In genomic region chr7:44801890-44802289, GRCh38 we compare ENCODE assay signal across 1 cellular context.
TF ChIP-seq lines count a peak whose summit lies in the region.

No MANE protein-coding gene starts in this region.

TF ChIP-seq in WTC11, 78 proteins besides CTCF, POLR2A, EP300 and RAD21 (continued from another document):
- TF ChIP-seq ZMAT4 (CRISPR knock-in tag; IDR thresholded peaks at IDR 0.05): no peak
- no peak for TF ChIP-seq OVOL2 (CRISPR knock-in tag; IDR thresholded peaks at IDR 0.05; ENCODE audit: borderline replicate concordance)
- no peak for TF ChIP-seq E2F5 (CRISPR knock-in tag; IDR thresholded peaks at IDR 0.05)
- no peak for TF ChIP-seq IRF2 (CRISPR knock-in tag; IDR thresholded peaks at IDR 0.05; ENCODE audit: borderline replicate concordance, low read depth)
- no peak for TF ChIP-seq STAT6 (CRISPR knock-in tag; conservative IDR thresholded peaks at IDR 0.05; ENCODE audit: low read depth)
- no peak for TF ChIP-seq ZBTB43 (CRISPR knock-in tag; IDR thresholded peaks at IDR 0.05)
- no peak for TF ChIP-seq SMAD3 (CRISPR knock-in tag; IDR thresholded peaks at IDR 0.05; ENCODE audit: borderline replicate concordance)
- no peak for TF ChIP-seq E2F1 (CRISPR knock-in tag; IDR thresholded peaks at IDR 0.05)
- no peak for TF ChIP-seq FOXK1 (CRISPR knock-in tag; IDR thresholded peaks at IDR 0.05)
- TF ChIP-seq KAT7 (CRISPR knock-in tag; IDR thresholded peaks at IDR 0.05; ENCODE audit: borderline replicate concordance): no peak
- TF ChIP-seq NR2C2 (CRISPR knock-in tag; IDR thresholded peaks at IDR 0.05): no peak
- no peak for TF ChIP-seq JAZF1 (CRISPR knock-in tag; IDR thresholded peaks at IDR 0.05)
- TF ChIP-seq MAX (CRISPR knock-in tag; IDR thresholded peaks at IDR 0.05): no peak
- no peak for TF ChIP-seq ZNF232 (CRISPR knock-in tag; IDR thresholded peaks at IDR 0.05)
- TF ChIP-seq NFYB (CRISPR knock-in tag; conservative IDR thresholded peaks at IDR 0.05; ENCODE audit: low read depth): no peak
- no peak for TF ChIP-seq SP1 (CRISPR knock-in tag; conservative IDR thresholded peaks at IDR 0.05)
- TF ChIP-seq AR (CRISPR knock-in tag; IDR thresholded peaks at IDR 0.05): peak; percentile 45; the same call in 1 of the 2 replicates
- no peak for TF ChIP-seq E2F4 (CRISPR knock-in tag; IDR thresholded peaks at IDR 0.05; ENCODE audit: borderline replicate concordance, low read depth)
- TF ChIP-seq FOXJ3 (CRISPR knock-in tag; IDR thresholded peaks at IDR 0.05; ENCODE audit: borderline replicate concordance): no peak
- peak; percentile 69 for TF ChIP-seq ZNF671 (CRISPR knock-in tag; IDR thresholded peaks at IDR 0.05)
- TF ChIP-seq GRHL2 (CRISPR knock-in tag; IDR thresholded peaks at IDR 0.05; ENCODE audit: insufficient replicate concordance, severe bottlenecking): no peak
- TF ChIP-seq RORB (CRISPR knock-in tag; IDR thresholded peaks at IDR 0.05): no peak
- TF ChIP-seq PRRX2 (CRISPR knock-in tag; IDR thresholded peaks at IDR 0.05): peak; percentile 82; the same call in 1 of the 2 replicates
- TF ChIP-seq FOXP4 (CRISPR knock-in tag; IDR thresholded peaks at IDR 0.05): no peak
- TF ChIP-seq ZBTB21 (CRISPR knock-in tag; IDR thresholded peaks at IDR 0.05; ENCODE audit: borderline replicate concordance): no peak
- TF ChIP-seq ERG (CRISPR knock-in tag; IDR thresholded peaks at IDR 0.05): 0 out of 2 replicates have a peak, but pooled peaks have one; percentile 49
- no peak for TF ChIP-seq NR3C1 (CRISPR knock-in tag; conservative IDR thresholded peaks at IDR 0.05; ENCODE audit: low read depth)
- TF ChIP-seq EMX1 (CRISPR knock-in tag; IDR thresholded peaks at IDR 0.05): peak; percentile 35; the same call in 1 of the 2 replicates
- no peak for TF ChIP-seq ZSCAN18 (CRISPR knock-in tag; IDR thresholded peaks at IDR 0.05)
- TF ChIP-seq GABPB1 (CRISPR knock-in tag; IDR thresholded peaks at IDR 0.05): no peak
- no peak for TF ChIP-seq AFF4 (CRISPR knock-in tag; IDR thresholded peaks at IDR 0.05; ENCODE audit: borderline replicate concordance)
- TF ChIP-seq ZNF219 (CRISPR knock-in tag; IDR thresholded peaks at IDR 0.05; ENCODE audit: borderline replicate concordance): no peak
- no peak for TF ChIP-seq ATF1 (CRISPR knock-in tag; IDR thresholded peaks at IDR 0.05)
- no peak for TF ChIP-seq HMGXB4 (CRISPR knock-in tag; IDR thresholded peaks at IDR 0.05)
- TF ChIP-seq ETV6 (CRISPR knock-in tag; IDR thresholded peaks at IDR 0.05): no peak
- no peak for TF ChIP-seq CREM (CRISPR knock-in tag; IDR thresholded peaks at IDR 0.05)
